Comparison of ENCODE assay signal across 20 cellular contexts in the genomic region with DNA sequence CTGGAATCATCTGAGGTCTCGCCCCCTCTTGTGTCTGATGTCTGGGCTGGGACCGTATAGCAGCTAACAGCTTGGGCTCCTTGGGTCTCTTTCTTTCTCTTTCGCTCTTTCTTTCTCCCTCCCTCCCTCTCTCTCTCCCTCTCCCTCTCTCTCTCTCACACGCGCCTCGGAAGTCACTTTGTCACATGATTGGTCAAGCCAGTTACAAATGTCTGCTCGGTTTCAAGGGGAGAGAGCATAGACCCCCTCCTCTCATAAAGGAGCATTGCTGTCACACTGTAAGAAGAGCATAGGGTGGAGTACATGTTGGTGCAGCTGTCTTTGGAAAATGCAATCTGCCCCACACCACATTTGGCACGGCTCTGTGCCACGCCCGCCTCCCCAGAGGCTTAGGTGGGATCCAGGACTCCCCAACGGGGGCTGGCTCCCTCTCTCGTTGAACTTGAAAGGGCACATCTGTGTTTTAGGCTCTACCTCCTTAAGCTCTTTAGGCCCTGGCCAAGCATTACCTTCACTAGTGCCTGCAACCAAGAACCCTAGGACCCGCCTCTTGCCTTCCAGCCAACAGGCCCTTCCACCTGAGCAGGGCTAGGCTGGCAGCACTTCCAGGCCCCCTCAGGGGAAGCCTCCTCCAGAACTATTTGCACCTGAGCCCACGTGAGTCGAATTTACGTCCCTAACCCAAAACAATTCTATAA.
A peak's percentile ranks its signal among the peaks of the same experiment; 100 is the strongest.
DNase-seq lines count a peak whose midpoint lies in the region; ATAC-seq and FAIRE-seq lines count a peak whose summit lies in the region.
"Had no signal": no experiment of that assay in that cellular context is flagged by ENCODE, and none has a peak within 500 bp of the region (broad histone marks: within the 10 kb centered on the region; RNA-seq: fewer than 3 reads in every experiment).

No MANE protein-coding gene starts in this region.

- H3K27me3 ChIP-seq in effector memory CD4-positive, alpha-beta T cell (replicated peaks; ENCODE audit: control insufficient read depth, insufficient read depth, low read length, poor library complexity, severe bottlenecking), result no peaks in the 10 kb centered on the region
- H3K27me3 ChIP-seq: BLaER1 had no signal

- ATAC-seq in GM18861 (IDR thresholded peaks at IDR 0.05; ENCODE audit: unreplicated experiment), result no peak
- ATAC-seq: HepG2 had no signal

- peak; percentile 27 for FAIRE-seq in urothelium cell line (lab: Jason Lieb, UNC)
- FAIRE-seq: G401.6, GM12891, GM18507, HepG2 had no signal

- H3K9me3 ChIP-seq in effector memory CD4-positive, alpha-beta T cell (ENCODE audit: control insufficient read depth, low read length), result no peaks in the 10 kb centered on the region
- H3K9me3 ChIP-seq: BLaER1 had no signal

- no peak overlapping the region for H3K4me3 ChIP-seq in effector memory CD4-positive, alpha-beta T cell (ENCODE audit: insufficient read depth, low read depth, low read length, poor library complexity, severe bottlenecking)
- H3K4me3 ChIP-seq: BLaER1 had no signal

- H3K27ac ChIP-seq in effector memory CD4-positive, alpha-beta T cell (ENCODE audit: insufficient read depth, low read length, poor library complexity, severe bottlenecking), result no peak overlapping the region
- H3K27ac ChIP-seq: BLaER1 had no signal

- H3K4me1 ChIP-seq in effector memory CD4-positive, alpha-beta T cell (ENCODE audit: control insufficient read depth, insufficient read depth, low read length, poor library complexity, severe bottlenecking), result no peaks in the 10 kb centered on the region
- H3K4me1 ChIP-seq: BLaER1 had no signal

- no peaks in the 10 kb centered on the region for H3K36me3 ChIP-seq in effector memory CD4-positive, alpha-beta T cell (ENCODE audit: control insufficient read depth, insufficient read depth, low read length)
- H3K36me3 ChIP-seq: BLaER1 had no signal

- DNase-seq in NCI-H82 (lab: John Stamatoyannopoulos, UW) (peak; percentile 7), NCI-H82 treated with DMSO at 0.1 percent for 48 hours (lab: John Stamatoyannopoulos, UW; ENCODE audit: unreplicated experiment) (no peak), NCI-H69 (lab: John Stamatoyannopoulos, UW) (peak; percentile 8), mesenteric fat pad (ENCODE audit: low spot score) (peak; percentile 64), urothelium cell line (ENCODE audit: low spot score) (no peak), NOMO-1 (lab: John Stamatoyannopoulos, UW; ENCODE audit: unreplicated experiment in 2 of 2) (no peak)
- no peak for DNase-seq in effector memory CD4-positive, alpha-beta T cell
- DNase-seq: 8988T; CD4-positive, alpha-beta memory T cell; DMS53; DND-41; EL; GOT3; H9 had no signal

Comparison
In these comparisons a context has a peak if more than half of its experiments do, and no peak if none do; other contexts are left out.
1. DNase-seq: peak in NCI-H82 (single experiment), NCI-H69 (single experiment) and mesenteric fat pad (single experiment); none in NCI-H82 treated with DMSO at 0.1 percent for 48 hours (single experiment), urothelium cell line (single experiment), NOMO-1 (0 of 2) and effector memory CD4-positive, alpha-beta T cell (0 of 3).